Comparison of ENCODE assay signal across 11 cellular contexts in the genomic region with DNA sequence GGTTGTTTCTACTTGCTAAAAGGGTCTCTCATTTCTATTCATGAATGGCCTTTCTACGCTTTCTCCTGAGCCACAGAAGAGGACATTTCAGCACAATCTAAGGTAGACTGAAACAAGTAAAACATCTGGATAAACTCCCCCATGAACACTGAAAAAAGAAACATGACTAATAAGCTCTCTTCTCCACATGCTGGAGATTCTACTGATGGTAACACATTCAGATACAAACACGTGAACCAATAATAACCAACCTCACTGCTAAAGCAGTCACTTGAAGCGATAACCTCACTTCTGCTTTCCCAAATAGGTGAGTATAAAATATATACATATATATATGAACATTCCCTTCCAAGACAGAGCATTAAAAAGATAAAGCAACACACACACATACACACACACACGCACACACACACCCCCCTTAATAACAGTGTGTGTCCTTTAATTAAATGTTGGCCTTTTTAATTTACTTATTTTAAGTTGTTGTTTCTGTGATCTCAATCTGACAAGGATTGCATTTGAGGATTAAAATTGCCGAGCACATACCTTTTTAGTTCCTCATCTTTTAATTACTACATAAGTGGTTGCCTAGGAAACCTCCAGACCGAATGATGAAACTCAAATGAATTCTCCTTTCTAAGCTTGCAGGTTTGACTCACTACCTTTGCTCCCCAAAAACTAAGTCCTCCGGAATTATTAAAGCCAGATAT.
A peak's percentile ranks its signal among the peaks of the same experiment; 100 is the strongest.
DNase-seq lines count a peak whose midpoint lies in the region; ATAC-seq, FAIRE-seq and TF ChIP-seq lines count a peak whose summit lies in the region.
"Had no signal": no experiment of that assay in that cellular context is flagged by ENCODE, and none has a peak within 500 bp of the region (broad histone marks: within the 10 kb centered on the region; RNA-seq: fewer than 3 reads in every experiment).

No MANE protein-coding gene starts in this region.

- H3K4me3 ChIP-seq in left lung = no peak overlapping the region
- H3K4me3 ChIP-seq: pancreas, upper lobe of left lung had no signal

- peak overlapping the region; percentile 54 to 75 for H3K27ac ChIP-seq in left lung

- no peaks in the 10 kb centered on the region for H3K9me3 ChIP-seq in T-helper 17 cell (ENCODE audit: control insufficient read depth, low read length, poor library complexity, severe bottlenecking)
- no peaks in the 10 kb centered on the region for H3K9me3 ChIP-seq in left lung
- H3K9me3 ChIP-seq: pancreas, upper lobe of left lung had no signal

- peaks cover 73% of the 10 kb centered on the region for H3K4me1 Mint-ChIP-seq in T-helper 17 cell

- peaks cover 26 to 62% of the 10 kb centered on the region in 2 donors for H3K4me1 ChIP-seq in left lung

- peaks cover 0 to 5% of the 10 kb centered on the region in 2 donors for H3K36me3 ChIP-seq in left lung
- H3K36me3 ChIP-seq: pancreas had no signal

- no peak for DNase-seq in GM12891 (ENCODE audit: insufficient read length, low spot score)
- DNase-seq in T-helper 17 cell = no peak
- DNase-seq in left lung = no peak
- DNase-seq in iPS-NIHi11 (ENCODE audit: low spot score) = no peak
- DNase-seq in NCI-H2107 (lab: John Stamatoyannopoulos, UW) = no peak
- DNase-seq in NCI-H226 = no peak
- no peak for DNase-seq in GM19240 (ENCODE audit: insufficient read length, low spot score)
- DNase-seq: NCI-H82, pancreas, upper lobe of left lung had no signal

- no peaks in the 10 kb centered on the region for H3K27me3 ChIP-seq in left lung
- H3K27me3 ChIP-seq: pancreas, upper lobe of left lung had no signal

- H3K27me3 Mint-ChIP-seq in T-helper 17 cell = no peaks in the 10 kb centered on the region

- FAIRE-seq in GM12891 (lab: Jason Lieb, UNC) = no peak
- FAIRE-seq: pancreas had no signal

- peaks cover 8% of the 10 kb centered on the region for H3K36me3 Mint-ChIP-seq in T-helper 17 cell (ENCODE audit: low read depth)

- H3K4me3 Mint-ChIP-seq in T-helper 17 cell = peak overlapping the region; percentile 89

- intact Hi-C loops in left lung (cut with DNase I) = no loop called here

- no peak for TF ChIP-seq CTCF in left lung (IDR thresholded peaks at IDR 0.05)

- peak; percentile 38 for ATAC-seq in HG02678 (IDR thresholded peaks at IDR 0.05; ENCODE audit: unreplicated experiment)
- ATAC-seq in T-helper 17 cell = no peak
- ATAC-seq in left lung = peak; percentile 49

- TF ChIP-seq POLR2A in GM12891 (IDR thresholded peaks at IDR 0.05; ENCODE audit: low read depth, low read length) = no peak

- H3K27ac Mint-ChIP-seq in T-helper 17 cell = peak overlapping the region; percentile 97

TF ChIP-seq in GM12891, 5 proteins besides CTCF, POLR2A, EP300 and RAD21:
- no peak for TF ChIP-seq TAF1 (IDR thresholded peaks at IDR 0.05; ENCODE audit: low read depth, low read length)
- no peak for TF ChIP-seq POLR2AphosphoS5 (IDR thresholded peaks at IDR 0.05; ENCODE audit: low read depth, low read length)
- TF ChIP-seq SPI1 (IDR thresholded peaks at IDR 0.05; ENCODE audit: low read depth, low read length) = peak; percentile 83
- TF ChIP-seq PAX5 (IDR thresholded peaks at IDR 0.05; ENCODE audit: insufficient read depth, low read length, severe bottlenecking) = no peak
- no peak for TF ChIP-seq POU2F2 (IDR thresholded peaks at IDR 0.05; ENCODE audit: low read depth, low read length)
